ENCODE assay signal across 9 cellular contexts in the genomic region with DNA sequence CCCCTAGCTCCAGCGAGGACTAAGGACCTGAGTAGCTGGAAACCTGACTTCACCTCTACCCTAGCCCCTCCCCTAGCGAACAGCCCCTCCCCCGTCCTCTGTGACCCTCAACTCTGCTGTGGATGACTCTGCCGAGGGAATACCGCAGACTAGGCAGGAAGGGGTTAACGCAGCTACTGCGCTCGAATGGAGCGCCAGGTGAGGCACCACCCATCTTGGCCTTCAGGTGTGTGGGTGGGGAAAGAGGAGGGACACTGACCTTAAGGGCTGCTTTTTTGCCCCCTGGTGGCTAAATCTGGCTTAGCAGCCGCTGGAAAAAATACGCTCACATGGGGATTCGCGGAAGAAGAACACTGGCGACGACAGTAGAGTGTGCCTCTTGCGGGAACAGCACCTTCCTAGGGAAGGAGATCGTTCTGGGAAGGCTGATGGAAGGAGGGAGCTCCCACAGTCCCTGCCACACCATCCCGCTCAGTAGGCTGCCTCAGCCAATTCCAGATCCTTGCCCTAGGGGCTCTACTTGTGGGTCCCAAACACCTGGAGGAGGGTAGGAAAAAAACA. TPM values are rescaled to one million over a fixed set of nuclear protein-coding genes. Genes with fewer than 3 reads are reported as not detected.
DNase-seq lines count a peak whose midpoint lies in the region; ATAC-seq and TF ChIP-seq lines count a peak whose summit lies in the region.
"Had no signal": no experiment of that assay in that cellular context is flagged by ENCODE, and none has a peak within 500 bp of the region (broad histone marks: within the 10 kb centered on the region; RNA-seq: fewer than 3 reads in every experiment).

No MANE protein-coding gene starts in this region.

- H3K27me3 Mint-ChIP-seq in osteocyte (ENCODE audit: unreplicated experiment) = no peaks in the 10 kb centered on the region

- H3K27ac ChIP-seq in DND-41 (ENCODE audit: low read length) (peak overlapping the region; percentile 66), MM.1S (ENCODE audit: low read length) (peak overlapping the region; percentile 90), thyroid gland (peak overlapping the region; percentile 97 to 99 (median 99))

- peak overlapping the region; percentile 81 for H3K4me2 ChIP-seq in DND-41 (ENCODE audit: insufficient read depth, low read length)
- H3K4me2 ChIP-seq in MM.1S (ENCODE audit: low read depth, low read length) = peak overlapping the region; percentile 89

- H3K9ac ChIP-seq in DND-41 (ENCODE audit: low read depth, low read length) (peak overlapping the region; percentile 66), MM.1S (ENCODE audit: low read length) (peak overlapping the region; percentile 76)

- H3K4me1 Mint-ChIP-seq in osteocyte (ENCODE audit: unreplicated experiment) = peaks cover 35% of the 10 kb centered on the region

- no peaks in the 10 kb centered on the region for H3K36me3 Mint-ChIP-seq in osteocyte (ENCODE audit: unreplicated experiment)

- H3K4me1 ChIP-seq in DND-41 (ENCODE audit: insufficient read depth, low read length) (peaks cover 51% of the 10 kb centered on the region), MM.1S (ENCODE audit: low read length) (peaks cover 20% of the 10 kb centered on the region), thyroid gland (peaks cover 7 to 32% of the 10 kb centered on the region in 2 donors)

- H3K27me3 ChIP-seq in DND-41 (ENCODE audit: insufficient read depth, low read length, poor library complexity) = no peaks in the 10 kb centered on the region
- H3K27me3 ChIP-seq in MM.1S (replicated peaks; ENCODE audit: insufficient read depth, low read length) = no peaks in the 10 kb centered on the region
- H3K27me3 ChIP-seq in thyroid gland = no peaks in the 10 kb centered on the region

- intact Hi-C loops in Right ventricle myocardium superior (cut with DNase I) = no loop called here
- intact Hi-C loops in thyroid gland (cut with DNase I) = no loop called here

- peak; percentile 80 for DNase-seq in DND-41
- DNase-seq in MM.1S = peak; percentile 95
- DNase-seq in SK-N-DZ (ENCODE audit: low spot score) = peak; percentile 68
- DNase-seq in activated naive CD4-positive, alpha-beta T cell treated with anti-CD3 and anti-CD28 coated beads, Interleukin-2, amount 50 U/mL, for 16 hours = peak; percentile 85
- DNase-seq in Right ventricle myocardium superior = peak; percentile 85
- peak; percentile 91 for DNase-seq in osteocyte (ENCODE audit: extremely low spot score, unreplicated experiment)
- DNase-seq in thyroid gland = peak; percentile 94 to 96

- TF ChIP-seq POLR2A in thyroid gland (IDR thresholded peaks at IDR 0.05) = peak in 1 of 2 donors; percentile 36

- no peaks in the 10 kb centered on the region for H3K9me3 Mint-ChIP-seq in osteocyte (ENCODE audit: unreplicated experiment)

- H3K79me2 ChIP-seq in DND-41 (ENCODE audit: insufficient read depth, low read length) = peaks cover 1% of the 10 kb centered on the region
- peaks cover 1% of the 10 kb centered on the region for H3K79me2 ChIP-seq in MM.1S (ENCODE audit: low read length)

- H3K9me3 ChIP-seq in DND-41 (ENCODE audit: insufficient read depth, low read length, severe bottlenecking) = no peaks in the 10 kb centered on the region
- H3K9me3 ChIP-seq in MM.1S (replicated peaks; ENCODE audit: insufficient read depth, low read length) = no peaks in the 10 kb centered on the region
- H3K9me3 ChIP-seq in thyroid gland = no peaks in the 10 kb centered on the region

- H2AFZ ChIP-seq in DND-41 (ENCODE audit: low read depth, low read length) (peak overlapping the region; percentile 59), MM.1S (ENCODE audit: low read length) (peak overlapping the region; percentile 73)

- H3K36me3 ChIP-seq in DND-41 (ENCODE audit: insufficient read depth, low read length) (no peaks in the 10 kb centered on the region; the same call in 1 of the 2 replicates), MM.1S (replicated peaks; ENCODE audit: insufficient read depth, low read length) (no peaks in the 10 kb centered on the region), thyroid gland (no peaks in the 10 kb centered on the region)

- H3K4me3 Mint-ChIP-seq in osteocyte (ENCODE audit: unreplicated experiment) = peak overlapping the region; percentile 77

- H3K9me2 ChIP-seq in MM.1S (replicated peaks; ENCODE audit: insufficient read depth, low read length) = no peaks in the 10 kb centered on the region

- TF ChIP-seq CTCF in DND-41 (IDR thresholded peaks at IDR 0.05; ENCODE audit: borderline replicate concordance, extremely low read depth, low read length, poor library complexity, severe bottlenecking) (peak; percentile 96), MM.1S (IDR thresholded peaks at IDR 0.05; ENCODE audit: low read length) (peak; percentile 92), osteocyte (IDR thresholded peaks at IDR 0.05) (peak; percentile 92), thyroid gland (IDR thresholded peaks at IDR 0.05) (peak; percentile 88 to 99 (median 96))

- peak overlapping the region; percentile 61 to 84; a peak in 3 of 4 replicates for H3K4me3 ChIP-seq in DND-41 (ENCODE audit: low read depth in 1 of 2, low read length in 2 of 2)
- peak overlapping the region; percentile 72 for H3K4me3 ChIP-seq in MM.1S (ENCODE audit: low read length)
- H3K4me3 ChIP-seq in thyroid gland (replicated peaks in 1 of 3) = peak overlapping the region; percentile 49 to 76 (median 75)

- 1 to 2% methylated on average over 18 of the region's 18 CpGs for WGBS in thyroid gland, 2 donors

- peak; percentile 15 for ATAC-seq in DND-41 (ENCODE audit: insufficient read depth, low read depth)
- ATAC-seq in Right ventricle myocardium superior (ENCODE audit: poor library complexity) = peak; percentile 28
- no peak for ATAC-seq in HG03469 (IDR thresholded peaks at IDR 0.05; ENCODE audit: unreplicated experiment)

- H3F3A ChIP-seq in MM.1S (ENCODE audit: insufficient read depth, low read length) = peaks cover 33% of the 10 kb centered on the region

- 0 out of 2 replicates have a peak, but pooled peaks cover 5% of the 10 kb centered on the region for H4K20me1 ChIP-seq in DND-41 (ENCODE audit: insufficient read depth, low read length)
- no peaks in the 10 kb centered on the region for H4K20me1 ChIP-seq in MM.1S (ENCODE audit: insufficient read depth, low read length)

- peak overlapping the region; percentile 87 for H3K27ac Mint-ChIP-seq in osteocyte (ENCODE audit: unreplicated experiment)

RNA-seq across cellular contexts. Expression of a gene that starts 4.5 kb away (rescaled TPM):
- 1.3 and 2.8 TPM in 2 replicates for polyA plus RNA-seq in SK-N-DZ (2014; cell fraction: cytosol; rRNA removed)
- polyA plus RNA-seq in SK-N-DZ (2014; cell fraction: nucleus; rRNA removed) = 1.1 and 1.7 TPM in 2 replicates
- total RNA-seq in Right ventricle myocardium superior = 36.6 TPM
- total RNA-seq in osteocyte = 115 and 122 TPM in 2 replicates
- total RNA-seq in thyroid gland = 10 to 100 TPM; 13.2 to 26.2 (median 19.4) TPM

RNA-seq across cellular contexts. Expression of a gene that starts 25.9 kb away (rescaled TPM):
- not detected in 2 replicates for polyA plus RNA-seq in SK-N-DZ (2014; cell fraction: cytosol; rRNA removed)
- not detected in 2 replicates for polyA plus RNA-seq in SK-N-DZ (2014; cell fraction: nucleus; rRNA removed)
- total RNA-seq in Right ventricle myocardium superior = not detected
- total RNA-seq in osteocyte = 0.42 and 0.86 TPM in 2 replicates
- total RNA-seq in thyroid gland = not detected
- total RNA-seq: pulmonary artery endothelial cell had no signal

RNA-seq across cellular contexts. Expression of a gene that starts 41.3 kb away (rescaled TPM):
- polyA plus RNA-seq in SK-N-DZ (2014; cell fraction: cytosol; rRNA removed) = not detected in 2 replicates
- polyA plus RNA-seq in SK-N-DZ (2014; cell fraction: nucleus; rRNA removed) = not detected in 2 replicates
- total RNA-seq in Right ventricle myocardium superior (not detected), osteocyte (not detected in 2 replicates), thyroid gland (not detected)
- total RNA-seq: pulmonary artery endothelial cell had no signal

RNA-seq across cellular contexts. Expression of a gene that starts 46.5 kb away (rescaled TPM):
- polyA plus RNA-seq in SK-N-DZ (2014; cell fraction: cytosol; rRNA removed) = not detected in 2 replicates
- polyA plus RNA-seq in SK-N-DZ (2014; cell fraction: nucleus; rRNA removed) = not detected in 2 replicates
- total RNA-seq in Right ventricle myocardium superior (not detected), osteocyte (not detected in 2 replicates), thyroid gland (not detected)
- total RNA-seq: pulmonary artery endothelial cell had no signal
